Comparison of ENCODE assay signal across 29 cellular contexts in genomic region chr18:74800098-74800497, GRCh38.
"Had no signal": no experiment of that assay in that cellular context is flagged by ENCODE, and none has a peak within 500 bp of the region (broad histone marks: within the 10 kb centered on the region; RNA-seq: fewer than 3 reads in every experiment).

No MANE protein-coding gene starts in this region.

- H3K27me3 ChIP-seq: brain microvascular endothelial cell, dorsolateral prefrontal cortex had no signal

- H3K4me3 Mint-ChIP-seq: activated CD8-positive, alpha-beta T cell treated with anti-CD3 and anti-CD28 coated beads for 36 hours; activated naive CD8-positive, alpha-beta T cell; activated T-cell treated with anti-CD3 and anti-CD28 coated beads, Interleukin-2, amount 50 U/mL, for 4 hours; activated T-helper 17 cell treated with anti-CD3 and anti-CD28 coated beads, Interleukin-2, amount 50 U/mL, for 72 hours; central memory CD8-positive, alpha-beta T cell; dendritic cell treated with granulocyte-macrophage colony-stimulating factor and Interleukin-4, amounts not matched to agents 40 ng/mL and 50 ng/mL, for 4 days; endodermal cell; T-helper 17 cell; T-helper 2 cell treated with Interferon-gamma antibody and Interleukin-4, amounts not matched to agents 5 μg/mL and 100 μg/mL, for 36 hours had no signal

- H3K27ac Mint-ChIP-seq: activated CD8-positive, alpha-beta T cell treated with anti-CD3 and anti-CD28 coated beads for 36 hours; activated naive CD8-positive, alpha-beta T cell; activated T-helper 17 cell treated with anti-CD3 and anti-CD28 coated beads, Interleukin-2, amount 50 U/mL, for 72 hours; dendritic cell treated with granulocyte-macrophage colony-stimulating factor and Interleukin-4, amounts not matched to agents 40 ng/mL and 50 ng/mL, for 4 days; endodermal cell; T-helper 17 cell; T-helper 2 cell treated with Interferon-gamma antibody and Interleukin-4, amounts not matched to agents 5 μg/mL and 100 μg/mL, for 36 hours had no signal

- H3K36me3 ChIP-seq: brain microvascular endothelial cell had no signal

- H3K9me3 Mint-ChIP-seq: activated CD8-positive, alpha-beta T cell treated with anti-CD3 and anti-CD28 coated beads for 36 hours; activated T-cell treated with anti-CD3 and anti-CD28 coated beads, Interleukin-2, amount 50 U/mL, for 4 hours; activated T-helper 17 cell treated with anti-CD3 and anti-CD28 coated beads, Interleukin-2, amount 50 U/mL, for 72 hours; central memory CD8-positive, alpha-beta T cell; dendritic cell treated with granulocyte-macrophage colony-stimulating factor and Interleukin-4, amounts not matched to agents 40 ng/mL and 50 ng/mL, for 4 days; endodermal cell; T-helper 2 cell treated with Interferon-gamma antibody and Interleukin-4, amounts not matched to agents 5 μg/mL and 100 μg/mL, for 36 hours had no signal

- H3K4me3 ChIP-seq: coronary artery, dorsolateral prefrontal cortex had no signal

- H3K27me3 Mint-ChIP-seq: activated CD8-positive, alpha-beta T cell treated with anti-CD3 and anti-CD28 coated beads for 36 hours; activated naive CD8-positive, alpha-beta T cell; activated T-helper 17 cell treated with anti-CD3 and anti-CD28 coated beads, Interleukin-2, amount 50 U/mL, for 72 hours; central memory CD8-positive, alpha-beta T cell; dendritic cell treated with granulocyte-macrophage colony-stimulating factor and Interleukin-4, amounts not matched to agents 40 ng/mL and 50 ng/mL, for 4 days; T-helper 17 cell had no signal

- ATAC-seq: activated CD8-positive, alpha-beta T cell treated with anti-CD3 and anti-CD28 coated beads for 36 hours; activated T-cell treated with anti-CD3 and anti-CD28 coated beads, Interleukin-2, amount 50 U/mL, for 4 hours; activated T-helper 17 cell treated with anti-CD3 and anti-CD28 coated beads, Interleukin-2, amount 50 U/mL, for 72 hours; esophagus mucosa; T-helper 17 cell had no signal

- H3K27ac ChIP-seq: brain microvascular endothelial cell, coronary artery, dorsolateral prefrontal cortex had no signal

- DNase-seq: activated CD4-positive, alpha-beta T cell treated with anti-CD3 and anti-CD28 coated beads for 1 hour; activated CD4-positive, alpha-beta T cell treated with anti-CD3 and anti-CD28 coated beads for 4 hours; activated CD4-positive, alpha-beta T cell treated with anti-CD3 and anti-CD28 coated beads, Interleukin-2, amount 50 U/mL, for 1 hour; activated CD4-positive, alpha-beta T cell treated with anti-CD3 and anti-CD28 coated beads, Interleukin-2, amount 50 U/mL, for 48 hours; activated CD8-positive, alpha-beta memory T cell treated with anti-CD3 and anti-CD28 coated beads for 24 hours; activated CD8-positive, alpha-beta T cell treated with anti-CD3 and anti-CD28 coated beads for 36 hours; activated effector memory CD4-positive, alpha-beta T cell treated with Interleukin-2 at 50 U/mL for 16 hours; activated gamma-delta T cell treated with Interleukin-2 at 50 U/mL for 16 hours; activated naive CD4-positive, alpha-beta T cell treated with anti-CD3 and anti-CD28 coated beads, Interleukin-2, amount 50 U/mL, for 16 hours; activated naive CD4-positive, alpha-beta T cell treated with Interleukin-2 at 50 U/mL for 16 hours; activated T-cell treated with anti-CD3 and anti-CD28 coated beads, Interleukin-2, amount 50 U/mL, for 4 hours; amniotic stem cell; anterior cingulate cortex; brain microvascular endothelial cell; dorsolateral prefrontal cortex; effector memory CD4-positive, alpha-beta T cell; endodermal cell; foreskin fibroblast; head of caudate nucleus; T-helper 1 cell; T-helper 17 cell; T1000 had no signal
